In genomic region chr10:110802551-110803238, GRCh38 we compare ENCODE assay signal across 9 cellular contexts.
DNase-seq lines count a peak whose midpoint lies in the region; TF ChIP-seq lines count a peak whose summit lies in the region.
"Had no signal": no experiment of that assay in that cellular context is flagged by ENCODE, and none has a peak within 500 bp of the region (broad histone marks: within the 10 kb centered on the region; RNA-seq: fewer than 3 reads in every experiment).

No MANE protein-coding gene starts in this region.

- H3K23ac ChIP-seq in mesendoderm (ENCODE audit: low read length): no peak overlapping the region

- peaks cover 42% of the 10 kb centered on the region for H3K4me1 Mint-ChIP-seq in T-helper 1 cell treated with Interleukin-12 subunit alpha and Interleukin-12 subunit beta and Interleukin-4 antibody, amounts not matched to agents 30 μg/mL and 1 μg/mL, for 36 hours (ENCODE audit: low read depth)

- H3K27me3 Mint-ChIP-seq in T-helper 1 cell treated with Interleukin-12 subunit alpha and Interleukin-12 subunit beta and Interleukin-4 antibody, amounts not matched to agents 30 μg/mL and 1 μg/mL, for 36 hours (ENCODE audit: low read depth): no peaks in the 10 kb centered on the region

- peaks cover 2% of the 10 kb centered on the region for H3K36me3 Mint-ChIP-seq in T-helper 1 cell treated with Interleukin-12 subunit alpha and Interleukin-12 subunit beta and Interleukin-4 antibody, amounts not matched to agents 30 μg/mL and 1 μg/mL, for 36 hours (ENCODE audit: low read depth)

- WGBS in mesendoderm (ENCODE audit: extremely low coverage, insufficient coverage, low lambda C conversion rate): no CpG with 5 or more reads among the region's 7 CpGs

- no peak overlapping the region for H3K18ac ChIP-seq in mesendoderm (ENCODE audit: low read length)

- CTCF ChIA-PET in HEK293T (lab: Yijun Ruan, JAX): interaction anchor here (0.9 to 1.3 kb wide), 5 partner anchors 8 to 34 kb away, joined by 3 to 6 read pairs (median 3); no protein-coding TSS in a partner anchor

- H3K56ac ChIP-seq in mesendoderm (ENCODE audit: low read length): no peak overlapping the region

- peak overlapping the region; percentile 42 for H3K4me3 Mint-ChIP-seq in T-helper 1 cell treated with Interleukin-12 subunit alpha and Interleukin-12 subunit beta and Interleukin-4 antibody, amounts not matched to agents 30 μg/mL and 1 μg/mL, for 36 hours

- no peaks in the 10 kb centered on the region for H3K27me3 ChIP-seq in mesendoderm (ENCODE audit: insufficient read depth, low read length, poor library complexity)

- no peak overlapping the region for H4K8ac ChIP-seq in mesendoderm (ENCODE audit: low read depth, low read length)

- H3K79me1 ChIP-seq in mesendoderm (ENCODE audit: low read length): no peaks in the 10 kb centered on the region

- H3K9me3 Mint-ChIP-seq in T-helper 1 cell treated with Interleukin-12 subunit alpha and Interleukin-12 subunit beta and Interleukin-4 antibody, amounts not matched to agents 30 μg/mL and 1 μg/mL, for 36 hours: no peaks in the 10 kb centered on the region

- no peak overlapping the region for H2BK15ac ChIP-seq in mesendoderm (replicated peaks; ENCODE audit: low read depth)

- H3K9ac ChIP-seq in mesendoderm (ENCODE audit: low read length): no peak overlapping the region

- no peak for TF ChIP-seq POLR2A in NB4 (IDR thresholded peaks at IDR 0.05; ENCODE audit: extremely low read depth, insufficient read length)

- H3K27ac Mint-ChIP-seq in T-helper 1 cell treated with Interleukin-12 subunit alpha and Interleukin-12 subunit beta and Interleukin-4 antibody, amounts not matched to agents 30 μg/mL and 1 μg/mL, for 36 hours: peak overlapping the region; percentile 79

- H3K4me2 ChIP-seq in mesendoderm (ENCODE audit: low read length): no peak overlapping the region

- H2AK5ac ChIP-seq in mesendoderm (ENCODE audit: low read length): no peak overlapping the region

- DNase-seq in activated CD4-positive, alpha-beta T cell treated with anti-CD3 and anti-CD28 coated beads for 48 hours: peak; percentile 23
- DNase-seq in activated CD4-positive, alpha-beta T cell treated with anti-CD3 and anti-CD28 coated beads, Interleukin-2, amount 50 U/mL, for 4 hours: no peak
- DNase-seq in HEK293T (ENCODE audit: extremely low spot score) (peak; percentile 64), NB4 (ENCODE audit: low read depth) (peak; percentile 42), mesendoderm (peak; percentile 35), ureter (ENCODE audit: low spot score) (peak; percentile 85)
- DNase-seq in effector CD4-positive, alpha-beta T cell: peak; percentile 26

- H3K4ac ChIP-seq in mesendoderm (ENCODE audit: low read depth, low read length): no peak overlapping the region

- H3K4me3 ChIP-seq in NB4 (ENCODE audit: low read depth, low read length) (no peak overlapping the region), mesendoderm (ENCODE audit: low read length) (no peak overlapping the region)

- no peak for TF ChIP-seq CTCF in NB4 (IDR thresholded peaks at IDR 0.05; ENCODE audit: low read depth, low read length)

- H4K5ac ChIP-seq in mesendoderm (ENCODE audit: low read length): no peak overlapping the region

- H3K79me2 ChIP-seq in mesendoderm (ENCODE audit: control insufficient read depth, insufficient read depth, low read length): no peaks in the 10 kb centered on the region

- no peak overlapping the region for H3K27ac ChIP-seq in mesendoderm (ENCODE audit: low read depth, low read length)
- H3K27ac ChIP-seq: C4-2B had no signal

- no peak overlapping the region for H2BK5ac ChIP-seq in mesendoderm (ENCODE audit: low read length)

- POLR2A ChIA-PET in HEK293T (lab: Yijun Ruan, JAX): interaction anchor here (0.8 to 1.6 kb wide), 5 partner anchors 37 to 498 kb away, joined by 3 to 5 read pairs (median 4); partner anchors contain the start of genes PDCD4 and SMNDC1

- no peaks in the 10 kb centered on the region for H3K4me1 ChIP-seq in mesendoderm (ENCODE audit: control insufficient read depth, low read depth, low read length)

- H2BK120ac ChIP-seq in mesendoderm (ENCODE audit: low read depth, low read length): no peak overlapping the region

- no peaks in the 10 kb centered on the region for H3K36me3 ChIP-seq in mesendoderm (ENCODE audit: control insufficient read depth, insufficient read depth, low read length)

TF ChIP-seq in HEK293T, 16 proteins besides CTCF, POLR2A, EP300 and RAD21:
- TF ChIP-seq TARDBP (IDR thresholded peaks at IDR 0.05): no peak
- TF ChIP-seq LEF1 (IDR thresholded peaks at IDR 0.05; ENCODE audit: borderline replicate concordance): no peak
- no peak for TF ChIP-seq ZNF384 (IDR thresholded peaks at IDR 0.05)
- no peak for TF ChIP-seq PKNOX1 (IDR thresholded peaks at IDR 0.05)
- no peak for TF ChIP-seq NFRKB (IDR thresholded peaks at IDR 0.05)
- TF ChIP-seq FOXK2 (IDR thresholded peaks at IDR 0.05): no peak
- no peak for TF ChIP-seq SUZ12 (IDR thresholded peaks at IDR 0.05)
- no peak for TF ChIP-seq HDGF (IDR thresholded peaks at IDR 0.05; ENCODE audit: borderline replicate concordance)
- TF ChIP-seq SP1 (IDR thresholded peaks at IDR 0.05): no peak
- no peak for TF ChIP-seq CTBP1 (IDR thresholded peaks at IDR 0.05; ENCODE audit: borderline replicate concordance)
- TF ChIP-seq ELF4 (IDR thresholded peaks at IDR 0.05): no peak

Comparison
In these comparisons a context has a peak if more than half of its experiments do, and no peak if none do; other contexts are left out.
1. DNase-seq: peak in activated CD4-positive, alpha-beta T cell treated with anti-CD3 and anti-CD28 coated beads for 48 hours (single experiment), HEK293T (single experiment), NB4 (single experiment), effector CD4-positive, alpha-beta T cell (single experiment), mesendoderm (single experiment) and ureter (single experiment); none in activated CD4-positive, alpha-beta T cell treated with anti-CD3 and anti-CD28 coated beads, Interleukin-2, amount 50 U/mL, for 4 hours (0 of 2).